In the genomic region with DNA sequence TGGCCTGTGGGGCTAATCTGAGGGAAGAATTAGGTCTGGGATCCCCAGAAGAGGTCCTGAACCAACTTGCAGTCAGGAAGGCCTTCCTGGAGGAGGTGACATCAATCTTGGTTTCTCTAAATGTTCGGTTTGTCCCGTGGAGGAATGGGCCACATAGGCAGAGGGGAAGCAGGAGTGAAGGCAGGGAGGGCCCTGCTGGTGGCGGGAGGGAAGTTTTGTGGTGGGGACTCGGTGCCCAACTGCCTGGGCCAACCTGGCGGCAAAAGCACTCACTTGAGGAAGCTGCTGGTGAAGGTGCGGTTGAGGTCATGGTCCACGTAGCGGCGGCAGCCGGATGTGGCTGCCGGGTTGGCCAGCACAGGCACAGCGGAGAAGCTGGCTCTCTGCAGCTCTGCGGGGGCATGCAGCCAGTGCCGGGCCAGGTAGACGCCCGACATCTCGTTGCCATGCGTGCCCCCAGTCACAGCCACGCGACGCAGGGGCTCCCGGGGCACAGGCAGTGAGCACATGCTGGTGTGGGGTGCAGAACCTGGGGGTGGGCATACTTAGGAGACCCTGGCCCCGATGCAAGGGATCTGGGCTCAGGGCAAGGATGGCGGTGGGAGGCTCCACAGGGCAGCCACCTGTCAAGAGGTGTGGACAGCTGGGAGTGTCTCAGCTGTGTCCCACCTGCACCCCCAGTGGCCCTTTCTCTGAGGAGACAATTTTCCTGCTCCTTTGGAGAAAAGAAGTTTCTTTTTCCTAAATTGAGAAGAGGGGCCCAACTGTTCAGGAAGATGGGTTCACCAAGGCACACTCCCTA, we compare ENCODE assay signal across 9 cellular contexts. TPM values are rescaled to one million over a fixed set of nuclear protein-coding genes. Genes with fewer than 3 reads are reported as not detected.
DNase-seq lines count a peak whose midpoint lies in the region; ATAC-seq, FAIRE-seq and TF ChIP-seq lines count a peak whose summit lies in the region.
"Had no signal": no experiment of that assay in that cellular context is flagged by ENCODE, and none has a peak within 500 bp of the region (broad histone marks: within the 10 kb centered on the region; RNA-seq: fewer than 3 reads in every experiment).

No MANE protein-coding gene starts in this region.

- peak overlapping the region in 1 of 2 donors; percentile 68 for H3K9ac ChIP-seq in colonic mucosa (ENCODE audit: low read depth in 2 of 2, low read length in 2 of 2)

- H3K9me3 ChIP-seq in colonic mucosa, result no peaks in the 10 kb centered on the region
- no peaks in the 10 kb centered on the region for H3K9me3 ChIP-seq in aorta (ENCODE audit: control insufficient read depth, low read length)
- H3K9me3 ChIP-seq in sigmoid colon, result no peaks in the 10 kb centered on the region

- no peak for FAIRE-seq in RCC 7860 (lab: Jason Lieb, UNC)

- H3K36me3 Mint-ChIP-seq in HFFc6 (ENCODE audit: low read depth), result no peaks in the 10 kb centered on the region

- TF ChIP-seq EP300 in sigmoid colon (IDR thresholded peaks at IDR 0.05), result no peak

- H3K36me3 ChIP-seq in colonic mucosa (no peaks in the 10 kb centered on the region), aorta (ENCODE audit: control insufficient read depth in 1 of 2, insufficient read depth in 2 of 2, low read length in 1 of 2) (no peaks in the 10 kb centered on the region), sigmoid colon (no peaks in the 10 kb centered on the region)

- no peak for TF ChIP-seq CTCF in colonic mucosa (IDR thresholded peaks at IDR 0.05)
- no peak for TF ChIP-seq CTCF in HFFc6 (IDR thresholded peaks at IDR 0.05)
- no peak for TF ChIP-seq CTCF in sigmoid colon (IDR thresholded peaks at IDR 0.05)

- peaks cover 20% of the 10 kb centered on the region for H3K27me3 Mint-ChIP-seq in HFFc6 (ENCODE audit: insufficient read depth)

- WGBS in aorta, 2 donors, result 77 to 83% methylated on average over 22 to 24 of the region's 24 CpGs
- WGBS in sigmoid colon, 2 donors, result 27 to 46% methylated on average over 24 of the region's 24 CpGs

- H3K4me3 Mint-ChIP-seq in HFFc6, result no peak overlapping the region

- H3K4me1 ChIP-seq in colonic mucosa (peaks cover 11% of the 10 kb centered on the region), aorta (ENCODE audit: control insufficient read depth in 1 of 2, insufficient read depth in 2 of 2, low read length in 2 of 2) (no peaks in the 10 kb centered on the region), sigmoid colon (no peaks in the 10 kb centered on the region)

- TF ChIP-seq POLR2A in sigmoid colon (IDR thresholded peaks at IDR 0.05), result no peak

- H3K4me3 ChIP-seq in colonic mucosa, result no peak overlapping the region
- no peak overlapping the region for H3K4me3 ChIP-seq in aorta (ENCODE audit: low read length in 2 of 2)
- H3K4me3 ChIP-seq in sigmoid colon, result no peak overlapping the region

- H3K27ac ChIP-seq in colonic mucosa, result peak overlapping the region; percentile 46
- no peak overlapping the region for H3K27ac ChIP-seq in aorta (ENCODE audit: low read depth in 1 of 2, low read length in 2 of 2)
- no peak overlapping the region for H3K27ac ChIP-seq in sigmoid colon

- no peaks in the 10 kb centered on the region for H3K9me3 Mint-ChIP-seq in HFFc6

- ATAC-seq in aorta (ENCODE audit: low FRiP score), result no peak
- ATAC-seq in GM19455 (IDR thresholded peaks at IDR 0.05; ENCODE audit: unreplicated experiment), result no peak

- H3K27ac Mint-ChIP-seq in HFFc6, result no peak overlapping the region

- no peaks in the 10 kb centered on the region for H3K4me1 Mint-ChIP-seq in HFFc6 (ENCODE audit: low read depth)

- H3K27me3 ChIP-seq in colonic mucosa (no peaks in the 10 kb centered on the region), aorta (ENCODE audit: control insufficient read depth in 1 of 2, insufficient read depth in 2 of 2, low read length in 1 of 2) (no peaks in the 10 kb centered on the region), sigmoid colon (peaks cover 0 to 23% (median 0%) of the 10 kb centered on the region in 3 donors)

- peak; percentile 56 for DNase-seq in stimulated activated CD4-positive, alpha-beta T cell treated with anti-CD3 and anti-CD28 coated beads, Interleukin-15, amount 100 ng/mL, for 24 hours
- no peak for DNase-seq in stimulated activated CD4-positive, alpha-beta T cell treated with anti-CD3 and anti-CD28 coated beads, Interleukin-1b, Interleukin-23, amount 100 ng/mL, for 48 hours
- DNase-seq in RCC 7860 (ENCODE audit: low spot score) (peak; percentile 32), colonic mucosa (peak; percentile 66), aorta (peak; percentile 48 to 57), HFFc6 (no peak), sigmoid colon (no peak)

- intact Hi-C loops in colonic mucosa (cut with DNase I) (no loop called here), aorta (cut with DNase I) (no loop called here), sigmoid colon (cut with DNase I) (no loop called here)

RNA-seq across cellular contexts. Expression of a gene that starts 3.8 kb away (rescaled TPM):
- total RNA-seq in colonic mucosa (10 to 100 TPM; 10.6 to 13.8 TPM), aorta (not detected), sigmoid colon (not detected)
- polyA plus RNA-seq in aorta (1 to 10 TPM in 1 of 2 donors, not detected in 1; 8.3 TPM), sigmoid colon (10 to 100 TPM; 12.4 to 16.6 (median 16.2) TPM)
- not detected for total RNA-seq in HFFc6 (2021; fragmentation: NEBNext Ultra II Directional; extraction: Animal tissue kit (Norgen Biotek cat#: 25700))
- total RNA-seq: dermis microvascular lymphatic vessel endothelial cell had no signal

RNA-seq across cellular contexts. Expression of a gene that starts 7.2 kb away (rescaled TPM):
- total RNA-seq in colonic mucosa (10 to 100 TPM in 1 of 2 donors, 1 to 10 TPM in 1; 7.8 to 19.3 TPM), aorta (not detected), sigmoid colon (not detected)
- polyA plus RNA-seq in aorta (1 to 10 TPM in 1 of 2 donors, under 1 TPM in 1; 0.23 to 5.4 TPM), sigmoid colon (100 to 1,000 TPM in 1 of 3 donors, 10 to 100 TPM in 2; 15.8 to 109 (median 60.6) TPM)
- not detected for total RNA-seq in HFFc6 (2021; fragmentation: NEBNext Ultra II Directional; extraction: Animal tissue kit (Norgen Biotek cat#: 25700))
- total RNA-seq: dermis microvascular lymphatic vessel endothelial cell had no signal

RNA-seq across cellular contexts. Expression of a gene that starts 17.0 kb away (rescaled TPM):
- 10 to 100 TPM; 35.1 to 52.5 TPM for total RNA-seq in colonic mucosa
- total RNA-seq in aorta, result 1 to 10 TPM; 4.6 to 6.8 TPM
- 1 to 10 TPM; 4.1 to 9.5 TPM for polyA plus RNA-seq in aorta
- total RNA-seq in HFFc6 (2021; fragmentation: NEBNext Ultra II Directional; extraction: Animal tissue kit (Norgen Biotek cat#: 25700)), result 1 to 10 TPM; 2.0 to 3.0 (median 2.6) TPM
- total RNA-seq in sigmoid colon, result 10 to 100 TPM in 1 of 4 donors, 1 to 10 TPM in 3; 3.6 to 10.9 (median 7.0) TPM
- 10 to 100 TPM; 29.6 to 63.1 (median 51.1) TPM for polyA plus RNA-seq in sigmoid colon

RNA-seq across cellular contexts. Expression of a gene that starts 27.7 kb away (rescaled TPM):
- total RNA-seq in colonic mucosa, result under 1 TPM; 0.08 to 0.89 TPM
- not detected for total RNA-seq in aorta
- under 1 TPM in 1 of 2 donors, not detected in 1; 0.05 TPM for polyA plus RNA-seq in aorta
- not detected for total RNA-seq in HFFc6 (2021; fragmentation: NEBNext Ultra II Directional; extraction: Animal tissue kit (Norgen Biotek cat#: 25700))
- total RNA-seq in sigmoid colon, result not detected
- under 1 TPM in 1 of 3 donors, not detected in 2; 0.38 TPM for polyA plus RNA-seq in sigmoid colon
- total RNA-seq: dermis microvascular lymphatic vessel endothelial cell had no signal

RNA-seq across cellular contexts. Expression of a gene that starts 40.0 kb away (rescaled TPM):
- 100 to 1,000 TPM; 329 to 361 TPM for total RNA-seq in colonic mucosa
- total RNA-seq in aorta, result 100 to 1,000 TPM; 113 to 123 TPM
- polyA plus RNA-seq in aorta, result 100 to 1,000 TPM; 104 to 295 TPM
- total RNA-seq in HFFc6 (2021; fragmentation: NEBNext Ultra II Directional; extraction: Animal tissue kit (Norgen Biotek cat#: 25700)), result 100 to 1,000 TPM; 130 to 150 (median 135) TPM
- 100 to 1,000 TPM; 152 to 286 (median 203) TPM for total RNA-seq in sigmoid colon
- polyA plus RNA-seq in sigmoid colon, result 100 to 1,000 TPM; 169 to 268 (median 254) TPM

Comparison
In these comparisons a context has a peak if more than half of its experiments do, and no peak if none do; other contexts are left out.
1. DNase-seq: peak in stimulated activated CD4-positive, alpha-beta T cell treated with anti-CD3 and anti-CD28 coated beads, Interleukin-15, amount 100 ng/mL, for 24 hours (single experiment), RCC 7860 (single experiment), colonic mucosa (single experiment) and aorta (2 of 2); none in stimulated activated CD4-positive, alpha-beta T cell treated with anti-CD3 and anti-CD28 coated beads, Interleukin-1b, Interleukin-23, amount 100 ng/mL, for 48 hours (single experiment), HFFc6 (single experiment) and sigmoid colon (single experiment).
2. RNA of a gene that starts 3.8 kb away (total RNA-seq): 10.6 to 13.8 TPM in colonic mucosa; not detected in aorta, not detected in HFFc6 and not detected in sigmoid colon; every median in the first group is over 10 times any median in the second.
3. RNA of a gene that starts 7.2 kb away (total RNA-seq): 7.8 to 19.3 TPM in colonic mucosa; not detected in aorta, not detected in HFFc6 and not detected in sigmoid colon; every median in the first group is over 4 times any median in the second.